8 cellular contexts compared by ENCODE assay signal in the genomic region with DNA sequence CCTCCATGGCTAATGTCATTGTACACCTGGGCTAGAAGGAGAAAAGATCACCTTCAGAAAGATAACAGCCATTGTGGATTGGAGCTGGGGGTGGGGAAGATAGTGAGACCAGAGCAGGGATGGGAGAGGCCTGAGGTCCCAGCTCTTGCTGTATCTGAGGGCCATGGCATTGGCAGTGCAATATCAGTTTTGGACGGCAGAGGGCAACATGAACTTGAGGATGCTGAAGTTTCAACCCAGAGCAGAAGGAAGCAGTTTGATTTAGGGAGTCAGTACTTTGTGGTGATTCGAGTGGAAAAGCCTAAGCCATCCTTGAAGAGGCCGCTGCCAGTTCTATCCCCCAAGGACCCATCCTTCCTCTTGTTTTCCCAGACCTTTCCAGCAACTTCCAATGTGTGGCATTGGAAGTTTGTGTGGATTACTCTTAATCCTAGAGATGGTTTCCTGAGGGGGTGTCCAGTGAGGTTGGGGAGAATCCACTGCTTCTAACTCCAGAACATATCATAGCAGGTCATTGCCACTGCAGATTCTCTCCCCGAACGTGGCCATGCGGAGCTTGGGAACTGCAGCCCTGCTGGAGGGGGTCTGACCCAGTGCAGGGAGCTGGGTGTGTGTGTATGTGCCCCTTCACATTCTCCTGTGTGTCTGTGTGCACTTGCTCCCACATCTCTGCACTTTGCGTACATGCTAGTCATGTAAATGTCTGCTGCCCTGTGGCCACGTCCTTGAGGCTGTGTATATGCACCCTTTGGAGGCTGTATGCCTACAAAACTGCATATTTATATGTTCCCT. TPM values are rescaled to one million over a fixed set of nuclear protein-coding genes. Genes with fewer than 3 reads are reported as not detected.
DNase-seq lines count a peak whose midpoint lies in the region; ATAC-seq and TF ChIP-seq lines count a peak whose summit lies in the region.

No MANE protein-coding gene starts in this region.

- H3K36me3 Mint-ChIP-seq in T-helper 2 cell treated with Interferon-gamma antibody and Interleukin-4, amounts not matched to agents 5 μg/mL and 100 μg/mL, for 36 hours (ENCODE audit: low read depth), result no peaks in the 10 kb centered on the region

- H3K27me3 Mint-ChIP-seq in T-helper 2 cell treated with Interferon-gamma antibody and Interleukin-4, amounts not matched to agents 5 μg/mL and 100 μg/mL, for 36 hours (ENCODE audit: low read depth), result no peaks in the 10 kb centered on the region

- peak overlapping the region; percentile 72 to 73 for H3K27ac ChIP-seq in ascending aorta
- no peak overlapping the region for H3K27ac ChIP-seq in sigmoid colon

- H3K27ac Mint-ChIP-seq in T-helper 2 cell treated with Interferon-gamma antibody and Interleukin-4, amounts not matched to agents 5 μg/mL and 100 μg/mL, for 36 hours, result no peak overlapping the region

- intact Hi-C loops in ascending aorta (cut with DNase I), result loop anchor here (1.0 to 10.0 kb wide), 4 partner anchors 58 to 284 kb away; a partner anchor contains a TSS
- intact Hi-C loops in sigmoid colon (cut with DNase I), result loop anchor here (1.0 to 5.0 kb wide), 3 partner anchors 58 to 187 kb away; no protein-coding TSS in a partner anchor

- no peaks in the 10 kb centered on the region for H3K9me3 Mint-ChIP-seq in T-helper 2 cell treated with Interferon-gamma antibody and Interleukin-4, amounts not matched to agents 5 μg/mL and 100 μg/mL, for 36 hours

- TF ChIP-seq EP300 in sigmoid colon (IDR thresholded peaks at IDR 0.05), result no peak

- no peak for ATAC-seq in GM19035 (IDR thresholded peaks at IDR 0.05; ENCODE audit: unreplicated experiment)

- TF ChIP-seq POLR2A in sigmoid colon (IDR thresholded peaks at IDR 0.05), result no peak

- no peaks in the 10 kb centered on the region for H3K27me3 ChIP-seq in ascending aorta
- no peaks in the 10 kb centered on the region for H3K27me3 ChIP-seq in sigmoid colon

- DNase-seq in ACHN (peak; percentile 80), GM19238 (ENCODE audit: insufficient read length, low spot score) (peak; percentile 57), NCI-H146 treated with DMSO at 0.1 percent for 48 hours (lab: John Stamatoyannopoulos, UW; ENCODE audit: unreplicated experiment) (peak; percentile 59), ascending aorta (ENCODE audit: low spot score in 2 of 2) (peak; percentile 33 to 91), hepatic stellate cell (ENCODE audit: low spot score) (peak; percentile 83), sigmoid colon (peak; percentile 82)
- peak; percentile 51 for DNase-seq in T-helper 2 cell treated with Interferon-gamma antibody and Interleukin-4, amounts not matched to agents 5 μg/mL and 100 μg/mL, for 36 hours (ENCODE audit: low spot score)

- H3K4me1 ChIP-seq in ascending aorta (peaks cover 22 to 60% of the 10 kb centered on the region in 2 donors), sigmoid colon (peaks cover 0 to 4% (median 0%) of the 10 kb centered on the region in 4 donors)

- WGBS in sigmoid colon, 2 donors, result 50 to 57% methylated on average over 8 of the region's 8 CpGs

- in situ Hi-C loops in ACHN (cut with HindIII; ENCODE audit: low pct_ligation_motif_present, low pct_unique_long_range_greater_than_20kb, low sequenced_read_pairs), result no loop called here

- H3K4me3 ChIP-seq in ascending aorta, result no peak overlapping the region
- no peak overlapping the region for H3K4me3 ChIP-seq in sigmoid colon

- H3K9me3 ChIP-seq in ascending aorta (no peaks in the 10 kb centered on the region), sigmoid colon (no peaks in the 10 kb centered on the region)

- no peaks in the 10 kb centered on the region for H3K36me3 ChIP-seq in ascending aorta
- no peaks in the 10 kb centered on the region for H3K36me3 ChIP-seq in sigmoid colon

- no peaks in the 10 kb centered on the region for H3K4me1 Mint-ChIP-seq in T-helper 2 cell treated with Interferon-gamma antibody and Interleukin-4, amounts not matched to agents 5 μg/mL and 100 μg/mL, for 36 hours (ENCODE audit: low read depth)

- no peak overlapping the region for H3K4me3 Mint-ChIP-seq in T-helper 2 cell treated with Interferon-gamma antibody and Interleukin-4, amounts not matched to agents 5 μg/mL and 100 μg/mL, for 36 hours

- TF ChIP-seq CTCF in ascending aorta (IDR thresholded peaks at IDR 0.05) (peak; percentile 84 to 95 (median 90)), sigmoid colon (IDR thresholded peaks at IDR 0.05) (peak; percentile 66 to 94 (median 83))

RNA-seq across cellular contexts. Expression of a gene that starts 24.1 kb away (rescaled TPM):
- total RNA-seq in ascending aorta (not detected), sigmoid colon (not detected)
- polyA plus RNA-seq in sigmoid colon, result under 1 TPM in 1 of 3 donors, not detected in 2; 0.60 TPM

Comparison
In these comparisons a context has a peak if more than half of its experiments do, and no peak if none do; other contexts are left out.
1. H3K27ac ChIP-seq: peak in ascending aorta (2 of 2); none in sigmoid colon (0 of 4).
2. Peak in every context shown above with its lines, with median percentiles within 50 percentile points of each other: DNase-seq.